Comparison of ENCODE assay signal across 8 cellular contexts in genomic region chr10:15370212-15370740, GRCh38. TPM values are rescaled to one million over a fixed set of nuclear protein-coding genes. Genes with fewer than 3 reads are reported as not detected.
A peak's percentile ranks its signal among the peaks of the same experiment; 100 is the strongest.
DNase-seq lines count a peak whose midpoint lies in the region; ATAC-seq, FAIRE-seq and TF ChIP-seq lines count a peak whose summit lies in the region.

No MANE protein-coding gene starts in this region.

- intact Hi-C loops in endothelial cell of umbilical vein (cut with micrococcal nuclease) (loop anchor here (5.0 to 10.0 kb wide), 4 partner anchors 47 to 418 kb away; partner anchors contain the start of gene DCLRE1C), upper lobe of right lung (cut with DNase I) (no loop called here)

- H2AFZ ChIP-seq in endothelial cell of umbilical vein (ENCODE audit: low read depth, low read length) = peak overlapping the region; percentile 50

- H3K9ac ChIP-seq in BLaER1 treated with 17β-estradiol and CSF1 and Interleukin-3, amounts not matched to agents 10 nM and 100 nM = peak overlapping the region; percentile 84 to 97 (median 92)
- H3K9ac ChIP-seq in endothelial cell of umbilical vein (replicated peaks; ENCODE audit: extremely low read depth, insufficient read depth, low read length) = peak overlapping the region; percentile 81

- H3K27me3 ChIP-seq in BLaER1 treated with 17β-estradiol and CSF1 and Interleukin-3, amounts not matched to agents 10 nM and 100 nM = peaks cover 0 to 30% (median 0%) of the 10 kb centered on the region in 11 experiments; a peak in 4 of 22 replicates
- H3K27me3 ChIP-seq in endothelial cell of umbilical vein (ENCODE audit: control insufficient read depth in 2 of 2, insufficient read depth in 2 of 2, low read length in 2 of 2) (no peaks in the 10 kb centered on the region), upper lobe of right lung (peaks cover 7% of the 10 kb centered on the region)

- H3K4me3 Mint-ChIP-seq in HFFc6 = peak overlapping the region; percentile 90

- peaks cover 49% of the 10 kb centered on the region for H3K79me2 ChIP-seq in endothelial cell of umbilical vein (ENCODE audit: control insufficient read depth, insufficient read depth, low read length)

- peaks cover 19% of the 10 kb centered on the region for H3K4me1 Mint-ChIP-seq in HFFc6 (ENCODE audit: low read depth)

- peak overlapping the region; percentile 69 for H3K27ac Mint-ChIP-seq in HFFc6

- TF ChIP-seq POLR2A in endothelial cell of umbilical vein (IDR thresholded peaks at IDR 0.05; ENCODE audit: low read depth, low read length) = no peak

- peaks cover 0 to 34% (median 3%) of the 10 kb centered on the region in 11 experiments; a peak in 6 of 22 replicates for H4K20me1 ChIP-seq in BLaER1 treated with 17β-estradiol and CSF1 and Interleukin-3, amounts not matched to agents 10 nM and 100 nM
- peaks cover 7% of the 10 kb centered on the region for H4K20me1 ChIP-seq in endothelial cell of umbilical vein (replicated peaks; ENCODE audit: control insufficient read depth, extremely low read depth, insufficient read depth, low read length)

- DNase-seq in HFFc6 (peak; percentile 5), endothelial cell of umbilical vein (ENCODE audit: low read depth, low spot score) (peak; percentile 32), myocyte (ENCODE audit: low read depth) (peak; percentile 36), upper lobe of right lung (no peak), NCI-H1105 treated with DMSO at 0.1 percent for 48 hours (lab: John Stamatoyannopoulos, UW) (no peak), NCI-H2029 (lab: John Stamatoyannopoulos, UW) (no peak)
- DNase-seq in activated CD4-positive, alpha-beta T cell treated with anti-CD3 and anti-CD28 coated beads for 4 hours = peak; percentile 1 to 15

- peak; percentile 43 for ATAC-seq in upper lobe of right lung

- peak overlapping the region in 10 of 11 experiments; percentile 79 to 92 (median 90); a peak in 20 of 22 replicates for H3K27ac ChIP-seq in BLaER1 treated with 17β-estradiol and CSF1 and Interleukin-3, amounts not matched to agents 10 nM and 100 nM
- peak overlapping the region; percentile 81 for H3K27ac ChIP-seq in endothelial cell of umbilical vein (ENCODE audit: insufficient read depth, low read depth, low read length)
- H3K27ac ChIP-seq in upper lobe of right lung = peak overlapping the region; percentile 68

- peak overlapping the region; percentile 90 to 100 (median 97) for H3K4me2 ChIP-seq in BLaER1 treated with 17β-estradiol and CSF1 and Interleukin-3, amounts not matched to agents 10 nM and 100 nM
- H3K4me2 ChIP-seq in endothelial cell of umbilical vein (ENCODE audit: insufficient read depth, low read length) = peak overlapping the region; percentile 99

- H3K36me3 Mint-ChIP-seq in HFFc6 (ENCODE audit: low read depth) = no peaks in the 10 kb centered on the region

- no peaks in the 10 kb centered on the region for H3K9me1 ChIP-seq in endothelial cell of umbilical vein (replicated peaks; ENCODE audit: control insufficient read depth, extremely low read depth, insufficient read depth, low read length)

- peaks cover 0 to 7% (median 2%) of the 10 kb centered on the region in 11 experiments; a peak in 5 of 22 replicates for H3K9me3 ChIP-seq in BLaER1 treated with 17β-estradiol and CSF1 and Interleukin-3, amounts not matched to agents 10 nM and 100 nM (replicated peaks in 1 of 11)
- H3K9me3 ChIP-seq in endothelial cell of umbilical vein (replicated peaks; ENCODE audit: control insufficient read depth, insufficient read depth, low read length) (no peaks in the 10 kb centered on the region), upper lobe of right lung (no peaks in the 10 kb centered on the region)

- H3K4me3 ChIP-seq in BLaER1 treated with 17β-estradiol and CSF1 and Interleukin-3, amounts not matched to agents 10 nM and 100 nM = peak overlapping the region; percentile 82 to 92 (median 88)
- H3K4me3 ChIP-seq in endothelial cell of umbilical vein (replicated peaks in 1 of 3; ENCODE audit: insufficient read depth in 1 of 3, low read depth in 1 of 3, low read length in 3 of 3) = peak overlapping the region; percentile 75 to 93 (median 77)
- peak overlapping the region; percentile 63 for H3K4me3 ChIP-seq in upper lobe of right lung

- peaks cover 0 to 3% (median 0%) of the 10 kb centered on the region in 11 experiments; a peak in 2 of 22 replicates for H3K36me3 ChIP-seq in BLaER1 treated with 17β-estradiol and CSF1 and Interleukin-3, amounts not matched to agents 10 nM and 100 nM
- no peaks in the 10 kb centered on the region for H3K36me3 ChIP-seq in endothelial cell of umbilical vein (ENCODE audit: control insufficient read depth in 2 of 2, extremely low read depth in 1 of 2, insufficient read depth in 2 of 2, low read length in 2 of 2)
- no peaks in the 10 kb centered on the region for H3K36me3 ChIP-seq in upper lobe of right lung

- peaks cover 6 to 30% (median 24%) of the 10 kb centered on the region in 10 experiments for H3K4me1 ChIP-seq in BLaER1 treated with 17β-estradiol and CSF1 and Interleukin-3, amounts not matched to agents 10 nM and 100 nM
- H3K4me1 ChIP-seq in endothelial cell of umbilical vein (ENCODE audit: control insufficient read depth, extremely low read depth, insufficient read depth, low read length) (peaks cover 37% of the 10 kb centered on the region), upper lobe of right lung (no peaks in the 10 kb centered on the region)

- CTCF ChIA-PET in endothelial cell of umbilical vein (lab: Charles Lee) = interaction anchor here (0.9 to 3.3 kb wide), 13 partner anchors 9 to 264 kb away, joined by 3 to 25 read pairs (median 5); partner anchors contain the start of gene NMT2

- no peaks in the 10 kb centered on the region for H3K9me3 Mint-ChIP-seq in HFFc6

- POLR2A ChIA-PET in endothelial cell of umbilical vein (lab: Charles Lee) = interaction anchor here (1.4 kb wide), 1 partner anchor 201 kb away, joined by 3 read pairs; the partner anchor contains the start of gene NMT2

- dilution Hi-C loops in endothelial cell of umbilical vein (cut with MboI; ENCODE audit: extremely low pct_ligation_motif_present, low sequenced_read_pairs) = no loop called here

- BruUV-seq in endothelial cell of umbilical vein (replicated peaks; lab: Mats Ljungman, UMichigan) = no TSS peak

- no peak for TF ChIP-seq CTCF in HFFc6 (IDR thresholded peaks at IDR 0.05)
- no peak for TF ChIP-seq CTCF in endothelial cell of umbilical vein (IDR thresholded peaks at IDR 0.05; ENCODE audit: extremely low read depth in 1 of 2, insufficient read depth in 1 of 2, low read depth in 1 of 2, low read length in 2 of 2)
- no peak for TF ChIP-seq CTCF in upper lobe of right lung (IDR thresholded peaks at IDR 0.05)

- no peak for FAIRE-seq in endothelial cell of umbilical vein (lab: Jason Lieb, UNC)

- peaks cover 1% of the 10 kb centered on the region; the same call in 1 of the 2 replicates for H3K27me3 Mint-ChIP-seq in HFFc6 (ENCODE audit: insufficient read depth)

TF ChIP-seq in endothelial cell of umbilical vein, 7 proteins besides CTCF, POLR2A, EP300 and RAD21:
- TF ChIP-seq GATA2 (IDR thresholded peaks at IDR 0.05; ENCODE audit: insufficient read depth, insufficient read length, low read depth, low read length) = no peak
- TF ChIP-seq JUN (IDR thresholded peaks at IDR 0.05; ENCODE audit: borderline replicate concordance, insufficient read depth, insufficient read length, low read depth) = no peak
- TF ChIP-seq POLR2AphosphoS5 (IDR thresholded peaks at IDR 0.05; ENCODE audit: insufficient read depth, low read depth, low read length) = peak; percentile 12
TF ChIP-seq in endothelial cell of umbilical vein: peak in this region for 1.

RNA-seq across cellular contexts. Expression of gene FAM171A1, which starts 0.8 kb away (rescaled TPM):
- total RNA-seq in HFFc6 (2021; fragmentation: NEBNext Ultra II Directional; extraction: Animal tissue kit (Norgen Biotek cat#: 25700)) = 10 to 100 TPM; 33.4 to 60.7 (median 48.6) TPM
- total RNA-seq in endothelial cell of umbilical vein = 75.8 and 81.8 TPM in 2 replicates
- polyA plus RNA-seq in endothelial cell of umbilical vein = 55.4 and 56.3 TPM in 2 replicates
- 60.9 and 66.3 TPM in 2 replicates for polyA plus RNA-seq in endothelial cell of umbilical vein (2011; cell fraction: cytosol; rRNA removed)
- polyA plus RNA-seq in endothelial cell of umbilical vein (2011; cell fraction: nucleus; rRNA removed) = 43.5 and 49.1 TPM in 2 replicates
- polyA plus RNA-seq in endothelial cell of umbilical vein (2012) = 77.1 and 85.9 TPM in 2 replicates
- 53.5 and 54.7 TPM in 2 replicates for polyA minus RNA-seq in endothelial cell of umbilical vein
- not detected for polyA minus RNA-seq in endothelial cell of umbilical vein (2011; cell fraction: cytosol; rRNA and poly(A)+ RNA removed)
- polyA minus RNA-seq in endothelial cell of umbilical vein (2011; cell fraction: nucleus; rRNA and poly(A)+ RNA removed) = 23.6 and 26.6 TPM in 2 replicates
- 14.0 and 15.0 TPM in 2 replicates for total RNA-seq in myocyte
- polyA plus RNA-seq in myocyte (2012) = 19.9 TPM
- 17.3 TPM for total RNA-seq in upper lobe of right lung

Comparison
In these comparisons a context has a peak if more than half of its experiments do, and no peak if none do; other contexts are left out.
1. DNase-seq: peak in HFFc6 (single experiment), activated CD4-positive, alpha-beta T cell treated with anti-CD3 and anti-CD28 coated beads for 4 hours (2 of 2), endothelial cell of umbilical vein (single experiment) and myocyte (single experiment); none in upper lobe of right lung (single experiment), NCI-H1105 treated with DMSO at 0.1 percent for 48 hours (single experiment) and NCI-H2029 (single experiment).
2. Peak in every context shown above with its lines, with median percentiles within 50 percentile points of each other: H3K27ac ChIP-seq and H3K4me3 ChIP-seq.